ENCODE assay signal across 11 cellular contexts in the genomic region with DNA sequence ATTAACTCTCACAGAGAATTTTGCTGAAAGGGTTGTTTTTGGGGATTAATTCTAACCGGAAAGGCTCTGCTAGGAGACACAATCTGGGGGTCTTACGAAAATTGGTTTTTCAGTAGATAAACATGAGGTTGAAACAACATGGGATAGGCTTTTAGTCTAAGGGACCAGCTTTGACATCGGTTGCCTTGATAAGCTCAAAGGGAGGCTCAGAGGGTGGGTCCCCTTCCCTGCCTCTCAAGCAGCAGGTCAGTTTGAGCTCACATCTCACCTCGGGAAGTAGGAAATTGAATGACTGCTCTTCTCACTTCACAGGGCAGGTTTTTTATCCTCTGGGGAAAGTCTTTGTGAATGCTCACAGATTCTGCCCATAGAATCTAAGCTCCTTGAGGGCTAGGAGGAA.
"Had no signal": no experiment of that assay in that cellular context is flagged by ENCODE, and none has a peak within 500 bp of the region (broad histone marks: within the 10 kb centered on the region; RNA-seq: fewer than 3 reads in every experiment).

No MANE protein-coding gene starts in this region.

- DNase-seq: KBM-7, MV-4-11, NCI-H1048, NCI-H1105, NCI-H1436 treated with DMSO at 0.1 percent for 48 hours, NCI-H2081 treated with DMSO at 0.1 percent for 48 hours, NCI-H2171 treated with DMSO at 0.1 percent for 48 hours, NCI-H446 treated with DMSO at 0.1 percent for 48 hours, RPMI8226, SK-N-SH, SW 1271 had no signal

- H3K9me3 ChIP-seq: SK-N-SH had no signal
